In genomic region chr10:98921381-98921780, GRCh38 we compare ENCODE assay signal across 23 cellular contexts.
DNase-seq lines count a peak whose midpoint lies in the region; ATAC-seq, FAIRE-seq and TF ChIP-seq lines count a peak whose summit lies in the region.
"Had no signal": no experiment of that assay in that cellular context is flagged by ENCODE, and none has a peak within 500 bp of the region (broad histone marks: within the 10 kb centered on the region; RNA-seq: fewer than 3 reads in every experiment).

No MANE protein-coding gene starts in this region.

- no peaks in the 10 kb centered on the region for H3K27me3 ChIP-seq in gastroesophageal sphincter
- no peaks in the 10 kb centered on the region for H3K27me3 ChIP-seq in transverse colon
- H3K27me3 ChIP-seq: BLaER1 treated with 17β-estradiol and CSF1 and Interleukin-3, amounts not matched to agents 10 nM and 100 nM had no signal

- H3K4me3 ChIP-seq in gastroesophageal sphincter (no peak overlapping the region), transverse colon (no peak overlapping the region)
- H3K4me3 ChIP-seq: BLaER1 treated with 17β-estradiol and CSF1 and Interleukin-3, amounts not matched to agents 10 nM and 100 nM had no signal

- H3K4me1 Mint-ChIP-seq in activated naive CD8-positive, alpha-beta T cell treated with anti-CD3 and anti-CD28 coated beads for 36 hours, result no peaks in the 10 kb centered on the region
- H3K4me1 Mint-ChIP-seq in activated naive CD8-positive, alpha-beta T cell treated with anti-CD3 and anti-CD28 coated beads, Interleukin-2, amount 50 U/mL, for 24 hours, result no peaks in the 10 kb centered on the region

- H3K4me3 Mint-ChIP-seq in activated naive CD8-positive, alpha-beta T cell treated with anti-CD3 and anti-CD28 coated beads for 36 hours, result no peak overlapping the region
- no peak overlapping the region for H3K4me3 Mint-ChIP-seq in activated naive CD8-positive, alpha-beta T cell treated with anti-CD3 and anti-CD28 coated beads, Interleukin-2, amount 50 U/mL, for 24 hours
- H3K4me3 Mint-ChIP-seq: CD8-positive, alpha-beta T cell; HFFc6 had no signal

- H3K36me3 ChIP-seq in gastroesophageal sphincter (no peaks in the 10 kb centered on the region), transverse colon (no peaks in the 10 kb centered on the region)
- H3K36me3 ChIP-seq: BLaER1 treated with 17β-estradiol and CSF1 and Interleukin-3, amounts not matched to agents 10 nM and 100 nM had no signal

- no peaks in the 10 kb centered on the region for H3K9me3 Mint-ChIP-seq in activated naive CD8-positive, alpha-beta T cell treated with anti-CD3 and anti-CD28 coated beads for 36 hours
- H3K9me3 Mint-ChIP-seq in activated naive CD8-positive, alpha-beta T cell treated with anti-CD3 and anti-CD28 coated beads, Interleukin-2, amount 50 U/mL, for 24 hours, result no peaks in the 10 kb centered on the region
- H3K9me3 Mint-ChIP-seq: HFFc6 had no signal

- no peak for DNase-seq in activated naive CD8-positive, alpha-beta T cell treated with anti-CD3 and anti-CD28 coated beads for 36 hours
- no peak for DNase-seq in activated naive CD8-positive, alpha-beta T cell treated with anti-CD3 and anti-CD28 coated beads, Interleukin-2, amount 50 U/mL, for 24 hours
- peak; percentile 19 for DNase-seq in NCI-H82 treated with DMSO at 0.1 percent for 48 hours (lab: John Stamatoyannopoulos, UW; ENCODE audit: unreplicated experiment)
- no peak for DNase-seq in transverse colon
- no peak for DNase-seq in GM12892 (ENCODE audit: insufficient read length)
- no peak for DNase-seq in UCSD-AML1 (lab: John Stamatoyannopoulos, UW; ENCODE audit: unreplicated experiment)
- DNase-seq: 8988T; CD8-positive, alpha-beta T cell; GDM1; Kasumi-1; NCI-H1417; NCI-H1694 treated with DMSO at 0.1 percent for 48 hours; NCI-H2081 treated with DMSO at 0.1 percent for 48 hours; NCI-H446; NCI-H69; SIG-M5 had no signal

- no peaks in the 10 kb centered on the region for H3K36me3 Mint-ChIP-seq in activated naive CD8-positive, alpha-beta T cell treated with anti-CD3 and anti-CD28 coated beads for 36 hours
- H3K36me3 Mint-ChIP-seq in activated naive CD8-positive, alpha-beta T cell treated with anti-CD3 and anti-CD28 coated beads, Interleukin-2, amount 50 U/mL, for 24 hours (ENCODE audit: low read depth), result no peaks in the 10 kb centered on the region
- H3K36me3 Mint-ChIP-seq: CD8-positive, alpha-beta T cell had no signal

- 18 to 46% methylated on average over 2 of the region's 2 CpGs for WGBS in gastroesophageal sphincter (ENCODE audit: low coverage in 1 of 2), 2 donors
- 25 to 54% methylated on average over 1 to 2 of the region's 2 CpGs for WGBS in transverse colon (ENCODE audit: low coverage in 1 of 2), 2 donors

- TF ChIP-seq POLR2A in gastroesophageal sphincter (IDR thresholded peaks at IDR 0.05), result no peak
- no peak for TF ChIP-seq POLR2A in transverse colon (IDR thresholded peaks at IDR 0.05)
- TF ChIP-seq POLR2A in GM12892 (IDR thresholded peaks at IDR 0.05; ENCODE audit: low read depth, low read length), result no peak

- in situ Hi-C loops in transverse colon (cut with MboI; ENCODE audit: low pct_ligation_motif_present in 1 of 4, low pct_unique_long_range_greater_than_20kb in 1 of 4, low sequenced_read_pairs in 3 of 4), result no loop called here

- no peak for FAIRE-seq in GM12892 (lab: Jason Lieb, UNC)
- FAIRE-seq: H54 had no signal

- peak overlapping the region in 3 of 4 donors; percentile 22 to 36 (median 36) for H3K27ac ChIP-seq in gastroesophageal sphincter
- peak overlapping the region in 3 of 4 donors; percentile 15 to 31 (median 17) for H3K27ac ChIP-seq in transverse colon
- H3K27ac ChIP-seq: BLaER1 treated with 17β-estradiol and CSF1 and Interleukin-3, amounts not matched to agents 10 nM and 100 nM; RWPE1 had no signal

- no peaks in the 10 kb centered on the region for H3K9me3 ChIP-seq in gastroesophageal sphincter
- no peaks in the 10 kb centered on the region for H3K9me3 ChIP-seq in transverse colon
- H3K9me3 ChIP-seq: BLaER1 treated with 17β-estradiol and CSF1 and Interleukin-3, amounts not matched to agents 10 nM and 100 nM had no signal

- H3K4me1 ChIP-seq in gastroesophageal sphincter (peaks cover 2 to 50% (median 7%) of the 10 kb centered on the region in 3 donors), transverse colon (no peaks in the 10 kb centered on the region)
- H3K4me1 ChIP-seq: BLaER1 treated with 17β-estradiol and CSF1 and Interleukin-3, amounts not matched to agents 10 nM and 100 nM had no signal

- H3K27me3 Mint-ChIP-seq in activated naive CD8-positive, alpha-beta T cell treated with anti-CD3 and anti-CD28 coated beads for 36 hours, result no peaks in the 10 kb centered on the region
- H3K27me3 Mint-ChIP-seq in activated naive CD8-positive, alpha-beta T cell treated with anti-CD3 and anti-CD28 coated beads, Interleukin-2, amount 50 U/mL, for 24 hours, result no peaks in the 10 kb centered on the region

- H3K27ac Mint-ChIP-seq in activated naive CD8-positive, alpha-beta T cell treated with anti-CD3 and anti-CD28 coated beads for 36 hours, result peak overlapping the region; percentile 23
- H3K27ac Mint-ChIP-seq in activated naive CD8-positive, alpha-beta T cell treated with anti-CD3 and anti-CD28 coated beads, Interleukin-2, amount 50 U/mL, for 24 hours, result no peak overlapping the region
- H3K27ac Mint-ChIP-seq: CD8-positive, alpha-beta T cell; HFFc6 had no signal

- TF ChIP-seq CTCF in gastroesophageal sphincter (IDR thresholded peaks at IDR 0.05), result no peak
- no peak for TF ChIP-seq CTCF in transverse colon (IDR thresholded peaks at IDR 0.05)

- TF ChIP-seq EP300 in gastroesophageal sphincter (IDR thresholded peaks at IDR 0.05), result no peak
- TF ChIP-seq EP300 in transverse colon (IDR thresholded peaks at IDR 0.05; ENCODE audit: low read depth), result no peak

- intact Hi-C loops in transverse colon (cut with DNase I; ENCODE audit: low total_unique reads), result no loop called here

- ATAC-seq in activated naive CD8-positive, alpha-beta T cell treated with anti-CD3 and anti-CD28 coated beads, Interleukin-2, amount 50 U/mL, for 24 hours, result no peak
- ATAC-seq in gastroesophageal sphincter (no peak), GM18520 (IDR thresholded peaks at IDR 0.05; ENCODE audit: unreplicated experiment) (no peak)
- ATAC-seq: CD8-positive, alpha-beta T cell; SK-N-SH treated with all-trans-retinoic acid at 6 μM for 48 hours had no signal
